In genomic region chr16:56604966-56605365, GRCh38 we compare ENCODE assay signal across 19 cellular contexts. TPM values are rescaled to one million over a fixed set of nuclear protein-coding genes. Genes with fewer than 3 reads are reported as not detected.
DNase-seq lines count a peak whose midpoint lies in the region; ATAC-seq and TF ChIP-seq lines count a peak whose summit lies in the region.
"Had no signal": no experiment of that assay in that cellular context is flagged by ENCODE, and none has a peak within 500 bp of the region (broad histone marks: within the 10 kb centered on the region; RNA-seq: fewer than 3 reads in every experiment).

No MANE protein-coding gene starts in this region.

- no peaks in the 10 kb centered on the region for H3K79me2 ChIP-seq in osteoblast (ENCODE audit: insufficient read depth, low read length)

- H3K9me3 ChIP-seq in RWPE2 (ENCODE audit: severe bottlenecking) = no peaks in the 10 kb centered on the region
- no peaks in the 10 kb centered on the region for H3K9me3 ChIP-seq in osteoblast (ENCODE audit: low read depth, low read length)
- H3K9me3 ChIP-seq: right lobe of liver, SJCRH30 had no signal

- H3K27me3 ChIP-seq in RWPE2 (ENCODE audit: insufficient read depth, poor library complexity, severe bottlenecking) (no peaks in the 10 kb centered on the region), osteoblast (ENCODE audit: insufficient read depth, low read length) (no peaks in the 10 kb centered on the region)
- H3K27me3 ChIP-seq: right lobe of liver, SJCRH30 had no signal

- H3K36me3 ChIP-seq in RWPE2 (ENCODE audit: low read depth) (peaks cover 16% of the 10 kb centered on the region), osteoblast (ENCODE audit: insufficient read depth, low read length) (no peaks in the 10 kb centered on the region)
- H3K36me3 ChIP-seq: right lobe of liver, SJCRH30 had no signal

- H3K27ac ChIP-seq in RWPE2 (ENCODE audit: poor library complexity, severe bottlenecking) (peak overlapping the region; percentile 100), osteoblast (ENCODE audit: low read depth, low read length) (peak overlapping the region; percentile 98)
- H3K27ac ChIP-seq: SJCRH30 had no signal

- H4K20me1 ChIP-seq in osteoblast (ENCODE audit: insufficient read depth, low read length) = no peaks in the 10 kb centered on the region

- no peak overlapping the region for H3K4me3 ChIP-seq in RWPE2 (ENCODE audit: severe bottlenecking)
- H3K4me3 ChIP-seq in osteoblast (ENCODE audit: insufficient read depth, low read length) = no peak overlapping the region
- H3K4me3 ChIP-seq: GM23338, right lobe of liver, SJCRH30 had no signal

- no peak overlapping the region for H3K4me2 ChIP-seq in osteoblast (ENCODE audit: insufficient read depth, low read length)
- H3K4me2 ChIP-seq: GM23338 had no signal

- DNase-seq in EH (ENCODE audit: low read depth) (peak; percentile 21), RWPE2 (ENCODE audit: low spot score) (no peak), osteoblast (ENCODE audit: insufficient read length, low spot score, missing footprints) (no peak), DMS79 treated with DMSO at 0.1 percent for 48 hours (lab: John Stamatoyannopoulos, UW) (no peak), AML-193 (lab: John Stamatoyannopoulos, UW) (no peak)
- DNase-seq: activated CD4-positive, CD25-positive, alpha-beta regulatory T cell; activated T-cell treated with anti-CD3 and anti-CD28 coated beads, Interleukin-2, amount 50 U/mL, for 48 hours; cortex of kidney; foreskin melanocyte; left colon; NCI-H1417; nucleus accumbens; right lobe of liver; SJCRH30; stimulated activated naive CD4-positive, alpha-beta T cell had no signal

- TF ChIP-seq CTCF in RWPE2 (IDR thresholded peaks at IDR 0.05; ENCODE audit: poor library complexity, severe bottlenecking) (no peak), osteoblast (IDR thresholded peaks at IDR 0.05; ENCODE audit: extremely low read depth, low read depth, low read length) (no peak)

- ATAC-seq in RWPE2 (ENCODE audit: low read depth) (no peak), GM21515 (IDR thresholded peaks at IDR 0.05; ENCODE audit: unreplicated experiment) (no peak)
- ATAC-seq: GM23338, left colon, right lobe of liver had no signal

- peaks cover 25% of the 10 kb centered on the region for H3K4me1 ChIP-seq in RWPE2 (ENCODE audit: insufficient read depth, poor library complexity, severe bottlenecking)
- peaks cover 38% of the 10 kb centered on the region for H3K4me1 ChIP-seq in osteoblast (ENCODE audit: insufficient read depth, low read length)

- H2AFZ ChIP-seq in osteoblast (ENCODE audit: low read length) = no peak overlapping the region
- H2AFZ ChIP-seq: GM23338 had no signal

RNA-seq across cellular contexts. Expression of gene MT2A, which starts 3.4 kb away (rescaled TPM):
- total RNA-seq in osteoblast = 33.7 and 43.9 TPM in 2 replicates

RNA-seq across cellular contexts. Expression of gene MT3, which starts 15.6 kb away (rescaled TPM):
- total RNA-seq in osteoblast = not detected in 2 replicates
- total RNA-seq: GM23338, LHCN-M2, OCI-LY7, SJCRH30 had no signal

RNA-seq across cellular contexts. Expression of gene MT1E, which starts 20.6 kb away (rescaled TPM):
- total RNA-seq in osteoblast = 105 and 119 TPM in 2 replicates
- total RNA-seq: OCI-LY7, SJCRH30 had no signal

RNA-seq across cellular contexts. Expression of gene MT1M, which starts 27.5 kb away (rescaled TPM):
- 8.5 and 8.7 TPM in 2 replicates for total RNA-seq in osteoblast
- total RNA-seq: OCI-LY7, SJCRH30 had no signal

RNA-seq across cellular contexts. Expression of gene MT1A, which starts 33.5 kb away (rescaled TPM):
- total RNA-seq in osteoblast = 0.59 TPM in 1 of 2 replicates, not detected in the other
- total RNA-seq: GM23338, OCI-LY7, SJCRH30 had no signal
